Comparison of ENCODE assay signal across 10 cellular contexts in genomic region chr4:153426207-153426886, GRCh38. TPM values are rescaled to one million over a fixed set of nuclear protein-coding genes. Genes with fewer than 3 reads are reported as not detected.
A peak's percentile ranks its signal among the peaks of the same experiment; 100 is the strongest.
DNase-seq lines count a peak whose midpoint lies in the region; ATAC-seq and TF ChIP-seq lines count a peak whose summit lies in the region.
"Had no signal": no experiment of that assay in that cellular context is flagged by ENCODE, and none has a peak within 500 bp of the region (broad histone marks: within the 10 kb centered on the region; RNA-seq: fewer than 3 reads in every experiment).

No MANE protein-coding gene starts in this region.

- H2BK20ac ChIP-seq in IMR-90 (ENCODE audit: low read depth, low read length) = no peak overlapping the region

- no peak for TF ChIP-seq POLR2A in IMR-90 (IDR thresholded peaks at IDR 0.05; ENCODE audit: low read depth, low read length)

- DNase-seq in IMR-90 (peak; percentile 24), immature natural killer cell (peak in 2 of 3 donors; percentile 19 to 26), T-helper 9 cell (no peak), NCI-H2227 treated with DMSO at 0.1 percent for 48 hours (lab: John Stamatoyannopoulos, UW) (no peak), DMS153 treated with DMSO at 0.1 percent for 48 hours (lab: John Stamatoyannopoulos, UW; ENCODE audit: unreplicated experiment) (no peak)
- DNase-seq: dermis blood vessel endothelial cell, GDM1 had no signal

- CTCF ChIA-PET in IMR-90 (lab: Yijun Ruan, JAX) = no interaction called here

- H3K4me3 ChIP-seq in IMR-90 (ENCODE audit: insufficient read depth, low read depth, low read length) = no peak overlapping the region
- H3K4me3 ChIP-seq: thoracic aorta had no signal

- no peak for TF ChIP-seq CTCF in IMR-90 (conservative IDR thresholded peaks at IDR 0.05; ENCODE audit: low read depth, low read length)

- TF ChIP-seq RAD21 in IMR-90 (IDR thresholded peaks at IDR 0.05; ENCODE audit: low read length) = no peak

- no peak overlapping the region for H3K23ac ChIP-seq in IMR-90 (ENCODE audit: low read depth, low read length)

- intact Hi-C loops in IMR-90 (cut with micrococcal nuclease) = no loop called here

- no peak overlapping the region for H3K56ac ChIP-seq in IMR-90 (ENCODE audit: extremely low read depth, insufficient read depth, low read length)

- H4K8ac ChIP-seq in IMR-90 (ENCODE audit: low read depth in 2 of 2, low read length in 2 of 2) = no peak overlapping the region

- in situ Hi-C loops in IMR-90 (cut with MboI; ENCODE audit: low sequenced_read_pairs) = no loop called here

- no peaks in the 10 kb centered on the region for H3K27me3 ChIP-seq in IMR-90 (ENCODE audit: control insufficient read depth, insufficient read depth, low read length)

- H3K79me1 ChIP-seq in IMR-90 (ENCODE audit: low read depth in 1 of 2, low read length in 2 of 2) = no peaks in the 10 kb centered on the region

- no peaks in the 10 kb centered on the region for H3K9me3 Mint-ChIP-seq in immature natural killer cell

- no peak overlapping the region for H4K5ac ChIP-seq in IMR-90 (ENCODE audit: low read depth, low read length)

- H4K91ac ChIP-seq in IMR-90 (ENCODE audit: insufficient read depth, low read depth, low read length) = no peak overlapping the region

- H2AFZ ChIP-seq in IMR-90 (replicated peaks; ENCODE audit: low read length, poor library complexity) = no peak overlapping the region

- H2AK9ac ChIP-seq in IMR-90 (replicated peaks; ENCODE audit: low read depth, low read length, poor library complexity) = no peak overlapping the region

- no TSS peak for BruUV-seq in IMR-90 (replicated peaks; lab: Mats Ljungman, UMichigan)

- H4K20me1 ChIP-seq in IMR-90 (ENCODE audit: insufficient read depth, low read length) = no peaks in the 10 kb centered on the region

- no peak overlapping the region for H3K4ac ChIP-seq in IMR-90 (ENCODE audit: low read depth, low read length)

- H3K18ac ChIP-seq in IMR-90 (ENCODE audit: low read depth, low read length) = no peak overlapping the region

- peaks cover 3% of the 10 kb centered on the region for H3K4me1 ChIP-seq in IMR-90 (ENCODE audit: control insufficient read depth, insufficient read depth, low read length)

- H3K36me3 Mint-ChIP-seq in immature natural killer cell = peaks cover 0 to 4% (median 0%) of the 10 kb centered on the region in 3 donors

- peaks cover 16 to 34% of the 10 kb centered on the region in 2 donors for H3K4me1 Mint-ChIP-seq in immature natural killer cell

- POLR2A ChIA-PET in IMR-90 (lab: Charles Lee; ENCODE audit: unreplicated experiment) = no interaction called here

- H3K4me3 Mint-ChIP-seq in immature natural killer cell = peak overlapping the region in 4 of 5 donors; percentile 4 to 46 (median 24)

- no peak overlapping the region for H2BK120ac ChIP-seq in IMR-90 (ENCODE audit: low read depth, low read length)

- no peak overlapping the region for H3K9ac ChIP-seq in IMR-90 (ENCODE audit: low read depth, low read length)

- H3K4me2 ChIP-seq in IMR-90 (ENCODE audit: low read depth, low read length) = no peak overlapping the region

- peak overlapping the region in 3 of 6 donors; percentile 32 to 39 (median 34) for H3K27ac Mint-ChIP-seq in immature natural killer cell

- H2AK5ac ChIP-seq in IMR-90 (ENCODE audit: low read depth, low read length) = no peak overlapping the region

- H2BK5ac ChIP-seq in IMR-90 (ENCODE audit: low read depth, low read length, poor library complexity, severe bottlenecking) = no peak overlapping the region

- 100% methylated on average over 2 of the region's 4 CpGs; no CpG with 5 or more reads in 1 of the 2 experiments for WGBS in IMR-90 (ENCODE audit: extremely low coverage in 2 of 2, insufficient read length in 1 of 2), 2 experiments

- H2BK15ac ChIP-seq in IMR-90 (ENCODE audit: low read depth, low read length) = no peak overlapping the region

- peaks cover 0 to 3% (median 0%) of the 10 kb centered on the region in 3 donors for H3K27me3 Mint-ChIP-seq in immature natural killer cell (ENCODE audit: low read depth in 3 of 3)

- no peaks in the 10 kb centered on the region for H3K36me3 ChIP-seq in IMR-90 (ENCODE audit: control insufficient read depth, insufficient read depth, low read length)
- H3K36me3 ChIP-seq: thoracic aorta had no signal

- H3K27ac ChIP-seq in IMR-90 (ENCODE audit: insufficient read depth, low read length) = no peak overlapping the region
- H3K27ac ChIP-seq: thoracic aorta had no signal

- dilution Hi-C loops in IMR-90 (cut with HindIII; ENCODE audit: low sequenced_read_pairs, unreplicated experiment) = no loop called here

- no peaks in the 10 kb centered on the region for H3K9me3 ChIP-seq in IMR-90 (ENCODE audit: control insufficient read depth, insufficient read depth, low read length)
- H3K9me3 ChIP-seq: thoracic aorta had no signal

- peak; percentile 63 for ATAC-seq in GM18868 (IDR thresholded peaks at IDR 0.05; ENCODE audit: unreplicated experiment)
- peak; percentile 69 for ATAC-seq in GM21576 (IDR thresholded peaks at IDR 0.05; ENCODE audit: unreplicated experiment)
- no peak for ATAC-seq in IMR-90 (ENCODE audit: low read depth)

- peaks cover 8% of the 10 kb centered on the region; the same call in 1 of the 2 replicates for H3K9me1 ChIP-seq in IMR-90 (ENCODE audit: insufficient read depth, low read length)

- no peak overlapping the region for H3K14ac ChIP-seq in IMR-90 (replicated peaks; ENCODE audit: low read depth, low read length)

TF ChIP-seq in IMR-90, 13 proteins besides CTCF, POLR2A, EP300 and RAD21:
- TF ChIP-seq RCOR1 (IDR thresholded peaks at IDR 0.05; ENCODE audit: insufficient replicate concordance, low read length) (no peak), RFX5 (IDR thresholded peaks at IDR 0.05; ENCODE audit: low read depth, low read length) (no peak), FOS (IDR thresholded peaks at IDR 0.05; ENCODE audit: low read depth, low read length) (no peak), BHLHE40 (IDR thresholded peaks at IDR 0.05; ENCODE audit: low read depth, low read length) (no peak), MAFK (IDR thresholded peaks at IDR 0.05; ENCODE audit: low read depth, low read length) (no peak)
TF ChIP-seq in IMR-90: peak in this region for 0.

RNA-seq across cellular contexts. Expression of gene TMEM131L, which starts 39.8 kb away (rescaled TPM):
- total RNA-seq in IMR-90 (2012; rRNA removed) = 16.1 and 23.8 TPM in 2 replicates
- polyA plus RNA-seq in IMR-90 (2012; rRNA removed) (8.2 and 8.4 TPM in 2 replicates), immature natural killer cell (10 to 100 TPM in 2 of 3 donors, 1 to 10 TPM in 1; 9.3 to 32.4 (median 20.6) TPM)
- 3.9 and 4.9 TPM in 2 replicates for polyA plus RNA-seq in IMR-90 (2012; cell fraction: cytosol; rRNA removed)
- polyA plus RNA-seq in IMR-90 (2012; cell fraction: nucleus; rRNA removed; ENCODE audit: low replicate concordance) = 10.1 and 26.3 TPM in 2 replicates

Comparison
In these comparisons a context has a peak if more than half of its experiments do, and no peak if none do; other contexts are left out.
1. DNase-seq: peak in IMR-90 (single experiment) and immature natural killer cell (2 of 3); none in T-helper 9 cell (single experiment), NCI-H2227 treated with DMSO at 0.1 percent for 48 hours (single experiment) and DMS153 treated with DMSO at 0.1 percent for 48 hours (single experiment).